8 cellular contexts compared by ENCODE assay signal in genomic region chr1:224929335-224930237, GRCh38. TPM values are rescaled to one million over a fixed set of nuclear protein-coding genes. Genes with fewer than 3 reads are reported as not detected.
DNase-seq lines count a peak whose midpoint lies in the region; ATAC-seq and TF ChIP-seq lines count a peak whose summit lies in the region.

DNAH14 (plus strand) TSS chr1:224929675; CDS start chr1:224952703, 23,028 bp downstream.

- DNase-seq in CD8-positive, alpha-beta memory T cell = no peak
- DNase-seq in NCI-H1105 treated with DMSO at 0.1 percent for 48 hours (lab: John Stamatoyannopoulos, UW) (peak; percentile 73), SW480 (ENCODE audit: low spot score) (peak; percentile 92), lung microvascular endothelial cell (ENCODE audit: low read depth in 2 of 2) (peak; percentile 73 to 74), testis (peak; percentile 81)
- no peak for DNase-seq in effector CD4-positive, alpha-beta T cell

- peak within 1 kb of the TSS in 1 of 8 donors; percentile 26 for H3K27ac Mint-ChIP-seq in CD8-positive, alpha-beta memory T cell

- H3K4me1 Mint-ChIP-seq in CD8-positive, alpha-beta memory T cell = peaks cover 0 to 6% (median 0%) of the 10 kb centered on the region in 3 donors

- H3K9me3 ChIP-seq in CD8-positive, alpha-beta memory T cell (ENCODE audit: low read length) = peaks cover 10% of the 10 kb centered on the region
- H3K9me3 ChIP-seq in endocrine pancreas (ENCODE audit: control insufficient read depth, low read length) (peaks cover 15% of the 10 kb centered on the region), testis (no peaks in the 10 kb centered on the region)

- peaks cover 17 to 34% (median 28%) of the 10 kb centered on the region in 5 donors for H3K9me3 Mint-ChIP-seq in CD8-positive, alpha-beta memory T cell

- WGBS in testis, 2 donors = 2 to 5% methylated on average over 22 to 74 of the region's 75 CpGs

- ATAC-seq in GM19395 (IDR thresholded peaks at IDR 0.05; ENCODE audit: unreplicated experiment) = peak; percentile 75

- TF ChIP-seq POLR2A in testis (IDR thresholded peaks at IDR 0.05) = no peak

- CTCF ChIA-PET in CD8-positive, alpha-beta memory T cell (lab: Charles Lee) = no interaction called here

- peaks cover 31 to 43% of the 10 kb centered on the region in 2 donors for H3K27me3 Mint-ChIP-seq in CD8-positive, alpha-beta memory T cell

- POLR2A ChIA-PET in CD8-positive, alpha-beta memory T cell (lab: Charles Lee) = no interaction called here

- no peaks in the 10 kb centered on the region for H3K36me3 ChIP-seq in CD8-positive, alpha-beta memory T cell (ENCODE audit: insufficient read depth, low read length)
- H3K36me3 ChIP-seq in endocrine pancreas (ENCODE audit: control insufficient read depth, insufficient read depth, low read length) (no peaks in the 10 kb centered on the region), testis (ENCODE audit: low read depth, missing control alignments) (no peaks in the 10 kb centered on the region)

- peak within 1 kb of the TSS; percentile 36 for H3K27ac ChIP-seq in CD8-positive, alpha-beta memory T cell (ENCODE audit: low read depth, low read length)
- peak within 1 kb of the TSS; percentile 66 to 76 for H3K27ac ChIP-seq in testis

- H3K27me3 ChIP-seq in CD8-positive, alpha-beta memory T cell (ENCODE audit: insufficient read depth, low read length, poor library complexity, severe bottlenecking) = no peaks in the 10 kb centered on the region
- no peaks in the 10 kb centered on the region for H3K27me3 ChIP-seq in endocrine pancreas (ENCODE audit: control insufficient read depth, insufficient read depth, low read length)
- H3K27me3 ChIP-seq in testis = no peaks in the 10 kb centered on the region

- H3K36me3 Mint-ChIP-seq in CD8-positive, alpha-beta memory T cell = peaks cover 0 to 13% (median 0%) of the 10 kb centered on the region in 3 donors

- no peak for TF ChIP-seq CTCF in testis (IDR thresholded peaks at IDR 0.05)

- peak within 1 kb of the TSS in 6 of 7 donors; percentile 15 to 65 (median 55) for H3K4me3 Mint-ChIP-seq in CD8-positive, alpha-beta memory T cell

- no peaks in the 10 kb centered on the region for H3K4me1 ChIP-seq in CD8-positive, alpha-beta memory T cell (ENCODE audit: insufficient read depth, low read length)
- H3K4me1 ChIP-seq in endocrine pancreas (ENCODE audit: control insufficient read depth, insufficient read depth, low read length) (no peaks in the 10 kb centered on the region), testis (no peaks in the 10 kb centered on the region)

- peak within 1 kb of the TSS; percentile 15 for H3K9ac ChIP-seq in endocrine pancreas (ENCODE audit: control insufficient read depth, insufficient read depth, low read length)

- intact Hi-C loops in testis (cut with DNase I; ENCODE audit: low total_unique reads) = no loop called here

- no peak within 1 kb of the TSS for H3K4me3 ChIP-seq in CD8-positive, alpha-beta memory T cell (ENCODE audit: low read length)
- H3K4me3 ChIP-seq in endocrine pancreas (ENCODE audit: control insufficient read depth, insufficient read depth, low read length) = peak within 1 kb of the TSS; percentile 89
- H3K4me3 ChIP-seq in testis = peak within 1 kb of the TSS; percentile 69 to 73

RNA-seq across cellular contexts. Expression of gene DNAH14, which starts in this region (rescaled TPM):
- total RNA-seq in CD8-positive, alpha-beta memory T cell = under 1 TPM in 1 of 2 experiments, not detected in 1; 0.26 TPM
- not detected for polyA plus RNA-seq in CD8-positive, alpha-beta memory T cell
- total RNA-seq in lung microvascular endothelial cell (3.5 and 4.8 TPM in 2 replicates), testis (10 to 100 TPM; 37.3 to 82.1 TPM)
- polyA plus RNA-seq in testis (ENCODE audit: insufficient read depth, low read depth, low replicate concordance) = 30.1 TPM

Comparison
In these comparisons a context has a peak if more than half of its experiments do, and no peak if none do; other contexts are left out.
1. RNA of gene DNAH14 (polyA plus RNA-seq): 30.1 TPM in testis (single experiment); not detected in CD8-positive, alpha-beta memory T cell (single experiment); every median in the first group is over 10 times any median in the second.
2. DNase-seq: peak in NCI-H1105 treated with DMSO at 0.1 percent for 48 hours (single experiment), SW480 (single experiment), lung microvascular endothelial cell (2 of 2) and testis (single experiment); none in CD8-positive, alpha-beta memory T cell (0 of 5) and effector CD4-positive, alpha-beta T cell (single experiment).